ENCODE assay signal across 1 cellular context in genomic region chr4:155953151-155954117, GRCh38.
TF ChIP-seq lines count a peak whose summit lies in the region.

A gene with protein sequence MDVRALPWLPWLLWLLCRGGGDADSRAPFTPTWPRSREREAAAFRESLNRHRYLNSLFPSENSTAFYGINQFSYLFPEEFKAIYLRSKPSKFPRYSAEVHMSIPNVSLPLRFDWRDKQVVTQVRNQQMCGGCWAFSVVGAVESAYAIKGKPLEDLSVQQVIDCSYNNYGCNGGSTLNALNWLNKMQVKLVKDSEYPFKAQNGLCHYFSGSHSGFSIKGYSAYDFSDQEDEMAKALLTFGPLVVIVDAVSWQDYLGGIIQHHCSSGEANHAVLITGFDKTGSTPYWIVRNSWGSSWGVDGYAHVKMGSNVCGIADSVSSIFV (minus strand): TSS chr4:155953866. CDS start chr4:155953847, 19 bp downstream.

TF ChIP-seq in K562, 482 proteins besides CTCF, POLR2A, EP300 and RAD21 (continued from another document):
- TF ChIP-seq ZBTB11 (CRISPR knock-in tag; IDR thresholded peaks at IDR 0.05) (peak; percentile 31 to 93 (median 72); a peak in 4 of 6 replicates), POLR2G (IDR thresholded peaks at IDR 0.05; ENCODE audit: low read depth, low read length) (peak; percentile 79), ATF1 (CRISPR knock-in tag; IDR thresholded peaks at IDR 0.05) (no peak), ATF1 (tag; IDR thresholded peaks at IDR 0.05) (peak; percentile 9; the same call in 1 of the 2 replicates), PHF8 (IDR thresholded peaks at IDR 0.05; ENCODE audit: borderline replicate concordance, low read length) (peak; percentile 50), POLR2B (IDR thresholded peaks at IDR 0.05; ENCODE audit: low read depth, partially characterized antibody) (no peak), TBL1XR1 (IDR thresholded peaks at IDR 0.05; ENCODE audit: low read length in 2 of 2) (no peak), MYBL2 (IDR thresholded peaks at IDR 0.05; ENCODE audit: low read depth) (no peak), MYBL2 (CRISPR knock-in tag; IDR thresholded peaks at IDR 0.05; ENCODE audit: borderline replicate concordance) (no peak)
- TF ChIP-seq, protein P1, sequence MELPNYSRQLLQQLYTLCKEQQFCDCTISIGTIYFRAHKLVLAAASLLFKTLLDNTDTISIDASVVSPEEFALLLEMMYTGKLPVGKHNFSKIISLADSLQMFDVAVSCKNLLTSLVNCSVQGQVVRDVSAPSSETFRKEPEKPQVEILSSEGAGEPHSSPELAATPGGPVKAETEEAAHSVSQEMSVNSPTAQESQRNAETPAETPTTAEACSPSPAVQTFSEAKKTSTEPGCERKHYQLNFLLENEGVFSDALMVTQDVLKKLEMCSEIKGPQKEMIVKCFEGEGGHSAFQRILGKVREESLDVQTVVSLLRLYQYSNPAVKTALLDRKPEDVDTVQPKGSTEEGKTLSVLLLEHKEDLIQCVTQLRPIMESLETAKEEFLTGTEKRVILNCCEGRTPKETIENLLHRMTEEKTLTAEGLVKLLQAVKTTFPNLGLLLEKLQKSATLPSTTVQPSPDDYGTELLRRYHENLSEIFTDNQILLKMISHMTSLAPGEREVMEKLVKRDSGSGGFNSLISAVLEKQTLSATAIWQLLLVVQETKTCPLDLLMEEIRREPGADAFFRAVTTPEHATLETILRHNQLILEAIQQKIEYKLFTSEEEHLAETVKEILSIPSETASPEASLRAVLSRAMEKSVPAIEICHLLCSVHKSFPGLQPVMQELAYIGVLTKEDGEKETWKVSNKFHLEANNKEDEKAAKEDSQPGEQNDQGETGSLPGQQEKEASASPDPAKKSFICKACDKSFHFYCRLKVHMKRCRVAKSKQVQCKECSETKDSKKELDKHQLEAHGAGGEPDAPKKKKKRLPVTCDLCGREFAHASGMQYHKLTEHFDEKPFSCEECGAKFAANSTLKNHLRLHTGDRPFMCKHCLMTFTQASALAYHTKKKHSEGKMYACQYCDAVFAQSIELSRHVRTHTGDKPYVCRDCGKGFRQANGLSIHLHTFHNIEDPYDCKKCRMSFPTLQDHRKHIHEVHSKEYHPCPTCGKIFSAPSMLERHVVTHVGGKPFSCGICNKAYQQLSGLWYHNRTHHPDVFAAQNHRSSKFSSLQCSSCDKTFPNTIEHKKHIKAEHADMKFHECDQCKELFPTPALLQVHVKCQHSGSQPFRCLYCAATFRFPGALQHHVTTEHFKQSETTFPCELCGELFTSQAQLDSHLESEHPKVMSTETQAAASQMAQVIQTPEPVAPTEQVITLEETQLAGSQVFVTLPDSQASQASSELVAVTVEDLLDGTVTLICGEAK (IDR thresholded peaks at IDR 0.05) = peak; percentile 78
- TF ChIP-seq, protein P1 (CRISPR knock-in tag; IDR thresholded peaks at IDR 0.05) = no peak
- TF ChIP-seq, protein P2, sequence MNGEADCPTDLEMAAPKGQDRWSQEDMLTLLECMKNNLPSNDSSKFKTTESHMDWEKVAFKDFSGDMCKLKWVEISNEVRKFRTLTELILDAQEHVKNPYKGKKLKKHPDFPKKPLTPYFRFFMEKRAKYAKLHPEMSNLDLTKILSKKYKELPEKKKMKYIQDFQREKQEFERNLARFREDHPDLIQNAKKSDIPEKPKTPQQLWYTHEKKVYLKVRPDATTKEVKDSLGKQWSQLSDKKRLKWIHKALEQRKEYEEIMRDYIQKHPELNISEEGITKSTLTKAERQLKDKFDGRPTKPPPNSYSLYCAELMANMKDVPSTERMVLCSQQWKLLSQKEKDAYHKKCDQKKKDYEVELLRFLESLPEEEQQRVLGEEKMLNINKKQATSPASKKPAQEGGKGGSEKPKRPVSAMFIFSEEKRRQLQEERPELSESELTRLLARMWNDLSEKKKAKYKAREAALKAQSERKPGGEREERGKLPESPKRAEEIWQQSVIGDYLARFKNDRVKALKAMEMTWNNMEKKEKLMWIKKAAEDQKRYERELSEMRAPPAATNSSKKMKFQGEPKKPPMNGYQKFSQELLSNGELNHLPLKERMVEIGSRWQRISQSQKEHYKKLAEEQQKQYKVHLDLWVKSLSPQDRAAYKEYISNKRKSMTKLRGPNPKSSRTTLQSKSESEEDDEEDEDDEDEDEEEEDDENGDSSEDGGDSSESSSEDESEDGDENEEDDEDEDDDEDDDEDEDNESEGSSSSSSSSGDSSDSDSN (IDR thresholded peaks at IDR 0.05; ENCODE audit: borderline replicate concordance in 1 of 2, low read depth in 2 of 2, low read length in 2 of 2) = 0 out of 4 replicates have a peak, but pooled peaks of 1 of the 2 experiments have one; percentile 51
